Comparison of ENCODE assay signal across 16 cellular contexts in genomic region chr2:118779362-118779761, GRCh38.
DNase-seq lines count a peak whose midpoint lies in the region.
"Had no signal": no experiment of that assay in that cellular context is flagged by ENCODE, and none has a peak within 500 bp of the region (broad histone marks: within the 10 kb centered on the region; RNA-seq: fewer than 3 reads in every experiment).

No MANE protein-coding gene starts in this region.

- no peaks in the 10 kb centered on the region for H3K9me3 ChIP-seq in SK-N-MC (ENCODE audit: low read depth, low read length)

- peak overlapping the region; percentile 66 for H3K27ac ChIP-seq in SK-N-MC
- H3K27ac ChIP-seq: BLaER1 treated with 17β-estradiol and CSF1 and Interleukin-3, amounts not matched to agents 10 nM and 100 nM had no signal

- H3K36me3 ChIP-seq in SK-N-MC (ENCODE audit: insufficient read depth, low read length): no peaks in the 10 kb centered on the region
- H3K36me3 ChIP-seq: BLaER1 treated with 17β-estradiol and CSF1 and Interleukin-3, amounts not matched to agents 10 nM and 100 nM had no signal

- DNase-seq in AG20443 (ENCODE audit: low spot score): peak; percentile 36
- DNase-seq in SK-N-MC (ENCODE audit: low read depth, low spot score): peak; percentile 44
- peak; percentile 37 for DNase-seq in fibroblast of gingiva (ENCODE audit: low read depth)
- DNase-seq in islet precursor cell: peak; percentile 4
- no peak for DNase-seq in SW 1271 (lab: John Stamatoyannopoulos, UW)
- DNase-seq in NCI-H2196 treated with DMSO at 0.1 percent for 48 hours (lab: John Stamatoyannopoulos, UW; ENCODE audit: unreplicated experiment): no peak
- DNase-seq in midbrain (lab: John Stamatoyannopoulos, UW): no peak
- DNase-seq: ACHN; CD8-positive, alpha-beta T cell; DMS 273 treated with DMSO at 0.1 percent for 48 hours; DMS53; GOT3; H7; HFFc6; KG1 had no signal

- 0 out of 2 replicates have a peak overlapping the region, but pooled peaks have one; percentile 26 for H3K4me3 ChIP-seq in SK-N-MC
- H3K4me3 ChIP-seq: BLaER1 treated with 17β-estradiol and CSF1 and Interleukin-3, amounts not matched to agents 10 nM and 100 nM had no signal

- H3K9ac ChIP-seq in SK-N-MC (ENCODE audit: insufficient read length): no peak overlapping the region
- H3K9ac ChIP-seq: BLaER1 treated with 17β-estradiol and CSF1 and Interleukin-3, amounts not matched to agents 10 nM and 100 nM had no signal

Comparison
In these comparisons a context has a peak if more than half of its experiments do, and no peak if none do; other contexts are left out.
1. DNase-seq: peak in AG20443 (single experiment), SK-N-MC (single experiment), fibroblast of gingiva (single experiment) and islet precursor cell (single experiment); none in SW 1271 (0 of 2), NCI-H2196 treated with DMSO at 0.1 percent for 48 hours (single experiment) and midbrain (single experiment).